ENCODE assay signal across 15 cellular contexts in genomic region chr14:75697918-75698317, GRCh38. TPM values are rescaled to one million over a fixed set of nuclear protein-coding genes. Genes with fewer than 3 reads are reported as not detected.
A peak's percentile ranks its signal among the peaks of the same experiment; 100 is the strongest.
DNase-seq lines count a peak whose midpoint lies in the region; ATAC-seq, FAIRE-seq and TF ChIP-seq lines count a peak whose summit lies in the region.
"Had no signal": no experiment of that assay in that cellular context is flagged by ENCODE, and none has a peak within 500 bp of the region (broad histone marks: within the 10 kb centered on the region; RNA-seq: fewer than 3 reads in every experiment).

No MANE protein-coding gene starts in this region.

- POLR2A ChIA-PET in A673 (lab: Charles Lee; ENCODE audit: low non-redundant PET), result no interaction called here

- CTCF ChIA-PET in A673 (lab: Charles Lee), result no interaction called here

- no peaks in the 10 kb centered on the region for H4K20me1 ChIP-seq in Karpas-422 (ENCODE audit: insufficient read depth, low read depth, low read length)

- H3K4me1 ChIP-seq in Karpas-422 (ENCODE audit: low read length) (peaks cover 34% of the 10 kb centered on the region), A673 (ENCODE audit: insufficient read depth, low read length, poor library complexity, severe bottlenecking) (no peaks in the 10 kb centered on the region), upper lobe of right lung (no peaks in the 10 kb centered on the region)
- H3K4me1 ChIP-seq: BE2C had no signal

- no peak for TF ChIP-seq CTCF in bronchial epithelial cell (IDR thresholded peaks at IDR 0.05; ENCODE audit: insufficient read depth, low read length, severe bottlenecking)
- TF ChIP-seq CTCF in A673 (conservative IDR thresholded peaks at IDR 0.05; ENCODE audit: low read depth, low read length), result no peak
- TF ChIP-seq CTCF in upper lobe of right lung (IDR thresholded peaks at IDR 0.05), result no peak

- no peaks in the 10 kb centered on the region for H3K9me2 ChIP-seq in Karpas-422 (replicated peaks; ENCODE audit: insufficient read depth, low read length)

- BruUV-seq in A673 (replicated peaks; lab: Mats Ljungman, UMichigan), result no TSS peak

- H3K27me3 ChIP-seq in Karpas-422 (ENCODE audit: low read length) (no peaks in the 10 kb centered on the region), bronchial epithelial cell (ENCODE audit: control insufficient read depth, insufficient read depth, low read length) (no peaks in the 10 kb centered on the region), A673 (replicated peaks; ENCODE audit: insufficient read depth, low read depth, low read length, poor library complexity) (no peaks in the 10 kb centered on the region), upper lobe of right lung (no peaks in the 10 kb centered on the region)
- H3K27me3 ChIP-seq: BE2C had no signal

- H3K9me3 ChIP-seq in Karpas-422 (ENCODE audit: low read length) (0 out of 2 replicates have a peak, but pooled peaks cover 3% of the 10 kb centered on the region), A673 (ENCODE audit: low read depth, low read length, poor library complexity, severe bottlenecking) (no peaks in the 10 kb centered on the region), upper lobe of right lung (no peaks in the 10 kb centered on the region)

- peak overlapping the region; percentile 77 for H2AFZ ChIP-seq in Karpas-422 (ENCODE audit: low read length)

- H3K27ac ChIP-seq in Karpas-422 (ENCODE audit: low read length), result peak overlapping the region; percentile 72
- no peak overlapping the region for H3K27ac ChIP-seq in A673 (ENCODE audit: low read depth, low read length, poor library complexity, severe bottlenecking)
- no peak overlapping the region for H3K27ac ChIP-seq in upper lobe of right lung
- H3K27ac ChIP-seq: C4-2B had no signal

- peak overlapping the region; percentile 5; the same call in 1 of the 2 replicates for H3K4me3 ChIP-seq in Karpas-422 (ENCODE audit: low read length)
- H3K4me3 ChIP-seq in bronchial epithelial cell (ENCODE audit: low read depth, low read length), result no peak overlapping the region
- no peak overlapping the region for H3K4me3 ChIP-seq in A673 (ENCODE audit: low read depth, low read length, poor library complexity, severe bottlenecking)
- H3K4me3 ChIP-seq in upper lobe of right lung, result no peak overlapping the region
- H3K4me3 ChIP-seq: GM12878 had no signal

- ATAC-seq in GM19324 (IDR thresholded peaks at IDR 0.05; ENCODE audit: low FRiP score, unreplicated experiment) (no peak), upper lobe of right lung (no peak)
- ATAC-seq: GM12878 had no signal

- H3K36me3 ChIP-seq in Karpas-422 (ENCODE audit: insufficient read depth, low read length) (peaks cover 29% of the 10 kb centered on the region), bronchial epithelial cell (ENCODE audit: control insufficient read depth, insufficient read depth, low read length) (peaks cover 3% of the 10 kb centered on the region), A673 (ENCODE audit: insufficient read depth, low read length, poor library complexity, severe bottlenecking) (peaks cover 16% of the 10 kb centered on the region), upper lobe of right lung (peaks cover 30% of the 10 kb centered on the region)

- H3K4me2 ChIP-seq in Karpas-422 (ENCODE audit: low read depth, low read length, poor library complexity, severe bottlenecking), result peak overlapping the region; percentile 57

- H3K9ac ChIP-seq in Karpas-422 (ENCODE audit: low read length), result peak overlapping the region; percentile 46; the same call in 1 of the 2 replicates

- FAIRE-seq in bronchial epithelial cell (lab: Jason Lieb, UNC), result peak; percentile 32
- FAIRE-seq: GM12878 had no signal

- peaks cover 4% of the 10 kb centered on the region; the same call in 1 of the 2 replicates for H3K79me2 ChIP-seq in Karpas-422 (ENCODE audit: low read length)

- intact Hi-C loops in A673 (cut with micrococcal nuclease; ENCODE audit: unreplicated experiment), result no loop called here
- intact Hi-C loops in upper lobe of right lung (cut with DNase I), result no loop called here

- DNase-seq in Karpas-422 (no peak), bronchial epithelial cell (ENCODE audit: low read depth) (no peak), midbrain (lab: John Stamatoyannopoulos, UW) (peak; percentile 34), pons (ENCODE audit: low spot score) (peak; percentile 57), A673 (ENCODE audit: low spot score) (no peak), upper lobe of right lung (no peak), OCI-M2 (lab: John Stamatoyannopoulos, UW; ENCODE audit: unreplicated experiment) (no peak)
- DNase-seq: BE2C; CD4-positive, alpha-beta memory T cell; DMS79; GOT3; H9 had no signal

RNA-seq across cellular contexts. Expression of gene TTLL5, which starts 36.9 kb away (rescaled TPM):
- 28.6 and 53.7 TPM in 2 replicates for total RNA-seq in Karpas-422 (2014; rRNA removed; shearing (Covaris generic); ENCODE audit: low replicate concordance)
- total RNA-seq in bronchial epithelial cell (15.5 and 20.0 TPM in 2 replicates), A673 (2021) (56.4 and 56.7 TPM in 2 replicates), upper lobe of right lung (26.0 TPM)

RNA-seq across cellular contexts. Expression of gene ERG28, which starts 37.2 kb away (rescaled TPM):
- total RNA-seq in Karpas-422 (2014; rRNA removed; shearing (Covaris generic); ENCODE audit: low replicate concordance), result 19.1 and 48.8 TPM in 2 replicates
- total RNA-seq in bronchial epithelial cell (3.6 and 4.2 TPM in 2 replicates), A673 (2021) (38.3 and 43.3 TPM in 2 replicates), upper lobe of right lung (36.1 TPM)

Comparison
In these comparisons a context has a peak if more than half of its experiments do, and no peak if none do; other contexts are left out.
1. DNase-seq: peak in midbrain (single experiment) and pons (single experiment); none in Karpas-422 (single experiment), bronchial epithelial cell (single experiment), A673 (single experiment), upper lobe of right lung (single experiment) and OCI-M2 (single experiment).